In the genomic region with DNA sequence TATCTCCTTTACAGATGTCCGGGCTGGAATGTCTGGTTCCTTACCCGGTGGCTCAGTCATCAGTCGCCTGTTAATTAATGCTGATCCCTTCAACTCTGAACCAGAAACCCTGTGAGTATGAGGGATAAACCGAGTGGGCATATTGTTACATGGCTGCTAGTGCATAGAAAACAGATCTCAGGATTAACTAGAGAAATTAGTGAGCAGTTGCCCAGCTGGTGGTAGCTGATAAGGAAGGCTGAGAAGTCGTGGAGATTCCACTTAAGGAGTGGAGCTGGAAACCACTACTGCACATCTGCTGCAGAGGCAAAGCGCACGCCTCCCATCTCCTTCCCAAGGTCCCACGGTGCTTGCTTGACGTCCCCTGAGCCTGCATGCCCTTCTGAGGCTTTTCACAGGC, we compare ENCODE assay signal across 21 cellular contexts.
DNase-seq lines count a peak whose midpoint lies in the region; ATAC-seq and TF ChIP-seq lines count a peak whose summit lies in the region.
"Had no signal": no experiment of that assay in that cellular context is flagged by ENCODE, and none has a peak within 500 bp of the region (broad histone marks: within the 10 kb centered on the region; RNA-seq: fewer than 3 reads in every experiment).

No MANE protein-coding gene starts in this region.

- H3K4me1 Mint-ChIP-seq in activated T-cell treated with anti-CD3 and anti-CD28 coated beads, Interleukin-2, amount 50 U/mL, for 24 hours (ENCODE audit: low read depth): no peaks in the 10 kb centered on the region
- peaks cover 6% of the 10 kb centered on the region for H3K4me1 Mint-ChIP-seq in chondrocyte (ENCODE audit: low read depth)

- ATAC-seq in stimulated activated naive CD8-positive, alpha-beta T cell treated with anti-CD3 and anti-CD28 coated beads, Interleukin-15, Interleukin-2, amounts not matched to agents 100 U/mL and 50 U/mL, for 24 hours: no peak
- ATAC-seq in HG03571 (IDR thresholded peaks at IDR 0.05; ENCODE audit: unreplicated experiment): no peak
- ATAC-seq: GM12878, Panc1, Right ventricle myocardium inferior had no signal

- no peaks in the 10 kb centered on the region for H3F3A ChIP-seq in smooth muscle cell (ENCODE audit: low read depth)

- no peak overlapping the region for H3K4me3 Mint-ChIP-seq in activated T-cell treated with anti-CD3 and anti-CD28 coated beads, Interleukin-2, amount 50 U/mL, for 24 hours
- H3K4me3 Mint-ChIP-seq in chondrocyte (ENCODE audit: unreplicated experiment): no peak overlapping the region

- H3K27ac Mint-ChIP-seq in activated T-cell treated with anti-CD3 and anti-CD28 coated beads, Interleukin-2, amount 50 U/mL, for 24 hours: peak overlapping the region; percentile 1
- H3K27ac Mint-ChIP-seq in chondrocyte (ENCODE audit: unreplicated experiment): no peak overlapping the region

- TF ChIP-seq CTCF in chondrocyte (IDR thresholded peaks at IDR 0.05): no peak
- TF ChIP-seq CTCF in smooth muscle cell (IDR thresholded peaks at IDR 0.05; ENCODE audit: borderline replicate concordance, insufficient read depth, poor library complexity, severe bottlenecking): no peak

- H3K79me2 ChIP-seq in smooth muscle cell (ENCODE audit: low read depth): no peaks in the 10 kb centered on the region

- H3K9me3 Mint-ChIP-seq in activated T-cell treated with anti-CD3 and anti-CD28 coated beads, Interleukin-2, amount 50 U/mL, for 24 hours: no peaks in the 10 kb centered on the region
- no peaks in the 10 kb centered on the region for H3K9me3 Mint-ChIP-seq in chondrocyte (ENCODE audit: low read depth)

- no peak overlapping the region for H2AFZ ChIP-seq in smooth muscle cell (ENCODE audit: low read depth)

- DNase-seq in activated T-cell treated with anti-CD3 and anti-CD28 coated beads, Interleukin-2, amount 50 U/mL, for 24 hours: no peak
- DNase-seq in activated T-cell treated with anti-CD3 and anti-CD28 coated beads for 4 hours (no peak), NCI-H524 treated with DMSO at 0.1 percent for 48 hours (lab: John Stamatoyannopoulos, UW) (peak; percentile 39), chondrocyte (ENCODE audit: low spot score) (peak; percentile 39), smooth muscle cell (lab: John Stamatoyannopoulos, UW; ENCODE audit: unreplicated experiment) (no peak)
- no peak for DNase-seq in stimulated activated naive CD8-positive, alpha-beta T cell treated with anti-CD3 and anti-CD28 coated beads, Interleukin-15, Interleukin-2, amounts not matched to agents 100 U/mL and 50 U/mL, for 24 hours
- no peak for DNase-seq in effector CD8-positive, alpha-beta T cell (lab: John Stamatoyannopoulos, UW)
- DNase-seq: COR-L47, DMS53, IMR-90, MV-4-11, NCI-H1436 treated with DMSO at 0.1 percent for 48 hours, NCI-H2081, NCI-H2227 treated with DMSO at 0.1 percent for 48 hours had no signal

- H4K20me1 ChIP-seq in smooth muscle cell (ENCODE audit: low read depth): no peaks in the 10 kb centered on the region

- H3K36me3 Mint-ChIP-seq in activated T-cell treated with anti-CD3 and anti-CD28 coated beads, Interleukin-2, amount 50 U/mL, for 24 hours (ENCODE audit: low read depth): peaks cover 96% of the 10 kb centered on the region
- H3K36me3 Mint-ChIP-seq in chondrocyte (ENCODE audit: low read depth): peaks cover 43% of the 10 kb centered on the region

- 32% methylated on average over 9 of the region's 9 CpGs for WGBS in smooth muscle cell (ENCODE audit: low lambda C conversion rate)

- H3K36me3 ChIP-seq in smooth muscle cell (ENCODE audit: low read depth): peaks cover 5% of the 10 kb centered on the region

- no peaks in the 10 kb centered on the region for H3K27me3 Mint-ChIP-seq in activated T-cell treated with anti-CD3 and anti-CD28 coated beads, Interleukin-2, amount 50 U/mL, for 24 hours
- H3K27me3 Mint-ChIP-seq in chondrocyte (ENCODE audit: low read depth): no peaks in the 10 kb centered on the region

- H3K9me3 ChIP-seq in smooth muscle cell (replicated peaks; ENCODE audit: low read depth): no peaks in the 10 kb centered on the region
- H3K9me3 ChIP-seq: BLaER1 treated with 17β-estradiol and CSF1 and Interleukin-3, amounts not matched to agents 10 nM and 100 nM; HAP-1 had no signal

- peak overlapping the region; percentile 4 for H3K4me2 ChIP-seq in smooth muscle cell
- H3K4me2 ChIP-seq: BLaER1 treated with 17β-estradiol and CSF1 and Interleukin-3, amounts not matched to agents 10 nM and 100 nM had no signal

- no peaks in the 10 kb centered on the region for H3K27me3 ChIP-seq in smooth muscle cell (ENCODE audit: low read depth)
- H3K27me3 ChIP-seq: BLaER1 treated with 17β-estradiol and CSF1 and Interleukin-3, amounts not matched to agents 10 nM and 100 nM had no signal

- H3K4me1 ChIP-seq in smooth muscle cell (ENCODE audit: low read depth): peaks cover 3% of the 10 kb centered on the region

- H3K27ac ChIP-seq in smooth muscle cell (ENCODE audit: low read depth): peak overlapping the region; percentile 13
- H3K27ac ChIP-seq: 22Rv1 had no signal

- no peak overlapping the region for H3K9ac ChIP-seq in smooth muscle cell (ENCODE audit: low read depth)
- H3K9ac ChIP-seq: BLaER1 treated with 17β-estradiol and CSF1 and Interleukin-3, amounts not matched to agents 10 nM and 100 nM had no signal

- no peak overlapping the region for H3K4me3 ChIP-seq in smooth muscle cell
- H3K4me3 ChIP-seq: BLaER1 treated with 17β-estradiol and CSF1 and Interleukin-3, amounts not matched to agents 10 nM and 100 nM; GM12878; HAP-1 had no signal

Comparison
In these comparisons a context has a peak if more than half of its experiments do, and no peak if none do; other contexts are left out.
1. DNase-seq: peak in NCI-H524 treated with DMSO at 0.1 percent for 48 hours (single experiment) and chondrocyte (single experiment); none in activated T-cell treated with anti-CD3 and anti-CD28 coated beads, Interleukin-2, amount 50 U/mL, for 24 hours (single experiment), activated T-cell treated with anti-CD3 and anti-CD28 coated beads for 4 hours (single experiment), smooth muscle cell (single experiment), stimulated activated naive CD8-positive, alpha-beta T cell treated with anti-CD3 and anti-CD28 coated beads, Interleukin-15, Interleukin-2, amounts not matched to agents 100 U/mL and 50 U/mL, for 24 hours (single experiment) and effector CD8-positive, alpha-beta T cell (single experiment).